In genomic region chr1:219927298-219927955, GRCh38 we compare ENCODE assay signal across 9 cellular contexts. TPM values are rescaled to one million over a fixed set of nuclear protein-coding genes. Genes with fewer than 3 reads are reported as not detected.
DNase-seq lines count a peak whose midpoint lies in the region; ATAC-seq and TF ChIP-seq lines count a peak whose summit lies in the region.
"Had no signal": no experiment of that assay in that cellular context is flagged by ENCODE, and none has a peak within 500 bp of the region (broad histone marks: within the 10 kb centered on the region; RNA-seq: fewer than 3 reads in every experiment).

No MANE protein-coding gene starts in this region.

- H3K36me3 Mint-ChIP-seq in CD4-positive, CD25-positive, alpha-beta regulatory T cell: no peaks in the 10 kb centered on the region
- no peaks in the 10 kb centered on the region for H3K36me3 Mint-ChIP-seq in nephron progenitor cell (ENCODE audit: low read depth)

- H3K4me1 Mint-ChIP-seq in CD4-positive, CD25-positive, alpha-beta regulatory T cell: peaks cover 0 to 14% (median 0%) of the 10 kb centered on the region in 4 donors
- peaks cover 12% of the 10 kb centered on the region for H3K4me1 Mint-ChIP-seq in nephron progenitor cell

- no peak for DNase-seq in CD4-positive, CD25-positive, alpha-beta regulatory T cell
- DNase-seq in colonic mucosa (no peak), nephron progenitor cell (no peak), GM20000 (ENCODE audit: low spot score) (no peak), NCI-H128 (lab: John Stamatoyannopoulos, UW; ENCODE audit: unreplicated experiment) (no peak)
- DNase-seq: activated CD4-positive, alpha-beta T cell treated with anti-CD3 and anti-CD28 coated beads for 1 hour had no signal

- no peaks in the 10 kb centered on the region for H3K36me3 ChIP-seq in CD4-positive, CD25-positive, alpha-beta regulatory T cell (ENCODE audit: control insufficient read depth, insufficient read depth, low read length)
- H3K36me3 ChIP-seq in colonic mucosa: no peaks in the 10 kb centered on the region

- H3K4me3 Mint-ChIP-seq in CD4-positive, CD25-positive, alpha-beta regulatory T cell: peak overlapping the region; percentile 22 to 84 (median 51)
- peak overlapping the region; percentile 86 for H3K4me3 Mint-ChIP-seq in nephron progenitor cell

- ATAC-seq in CD4-positive, CD25-positive, alpha-beta regulatory T cell (ENCODE audit: low read depth in 2 of 2): no peak
- ATAC-seq in HG02798 (IDR thresholded peaks at IDR 0.05; ENCODE audit: poor library complexity, unreplicated experiment) (peak; percentile 4), HG03565 (IDR thresholded peaks at IDR 0.05; ENCODE audit: unreplicated experiment) (no peak), GM21526 (IDR thresholded peaks at IDR 0.05; ENCODE audit: low FRiP score, unreplicated experiment) (no peak)

- H3K27ac Mint-ChIP-seq in CD4-positive, CD25-positive, alpha-beta regulatory T cell: no peak overlapping the region
- no peak overlapping the region for H3K27ac Mint-ChIP-seq in nephron progenitor cell

- H3K4me3 ChIP-seq in CD4-positive, CD25-positive, alpha-beta regulatory T cell (ENCODE audit: low read depth, low read length): no peak overlapping the region
- H3K4me3 ChIP-seq in colonic mucosa: peak overlapping the region; percentile 35

- intact Hi-C loops in colonic mucosa (cut with DNase I): no loop called here

- H3K27me3 Mint-ChIP-seq in CD4-positive, CD25-positive, alpha-beta regulatory T cell: peaks cover 49% of the 10 kb centered on the region
- peaks cover 82% of the 10 kb centered on the region for H3K27me3 Mint-ChIP-seq in nephron progenitor cell (ENCODE audit: low read depth, poor library complexity)

- TF ChIP-seq CTCF in colonic mucosa (IDR thresholded peaks at IDR 0.05) (no peak), nephron progenitor cell (IDR thresholded peaks at IDR 0.05) (no peak), GM20000 (IDR thresholded peaks at IDR 0.05; ENCODE audit: extremely low read depth, missing control alignments) (no peak)

- H3K9me3 ChIP-seq in CD4-positive, CD25-positive, alpha-beta regulatory T cell (ENCODE audit: control insufficient read depth in 2 of 2, low read length in 2 of 2): no peaks in the 10 kb centered on the region
- H3K9me3 ChIP-seq in colonic mucosa: no peaks in the 10 kb centered on the region

- peaks cover 5% of the 10 kb centered on the region for H3K27me3 ChIP-seq in CD4-positive, CD25-positive, alpha-beta regulatory T cell (ENCODE audit: control insufficient read depth, insufficient read depth, low read length)
- H3K27me3 ChIP-seq in colonic mucosa: peaks cover 29% of the 10 kb centered on the region

- peaks cover 0 to 4% (median 0%) of the 10 kb centered on the region in 7 donors for H3K9me3 Mint-ChIP-seq in CD4-positive, CD25-positive, alpha-beta regulatory T cell
- H3K9me3 Mint-ChIP-seq in nephron progenitor cell: no peaks in the 10 kb centered on the region

- peaks cover 11% of the 10 kb centered on the region for H3K4me1 ChIP-seq in CD4-positive, CD25-positive, alpha-beta regulatory T cell (ENCODE audit: control insufficient read depth, insufficient read depth, low read length, poor library complexity, severe bottlenecking)
- H3K4me1 ChIP-seq in colonic mucosa: peaks cover 5% of the 10 kb centered on the region

- H3K27ac ChIP-seq in CD4-positive, CD25-positive, alpha-beta regulatory T cell (ENCODE audit: insufficient read depth, low read length, poor library complexity, severe bottlenecking): no peak overlapping the region
- no peak overlapping the region for H3K27ac ChIP-seq in colonic mucosa

- no peak overlapping the region for H3K9ac ChIP-seq in colonic mucosa (ENCODE audit: low read depth in 2 of 2, low read length in 2 of 2)

RNA-seq across cellular contexts. Expression of gene SLC30A10, which starts 0.9 kb away (rescaled TPM):
- total RNA-seq in CD4-positive, CD25-positive, alpha-beta regulatory T cell: not detected
- polyA plus RNA-seq in CD4-positive, CD25-positive, alpha-beta regulatory T cell: not detected
- total RNA-seq in colonic mucosa: 10 to 100 TPM; 10.5 to 32.3 TPM

Comparison
In these comparisons a context has a peak if more than half of its experiments do, and no peak if none do; other contexts are left out.
1. RNA of gene SLC30A10, which starts 0.9 kb away (total RNA-seq): 10.5 to 32.3 TPM in colonic mucosa; not detected in CD4-positive, CD25-positive, alpha-beta regulatory T cell (single experiment); every median in the first group is over 10 times any median in the second.